ENCODE assay signal across 9 cellular contexts in the genomic region with DNA sequence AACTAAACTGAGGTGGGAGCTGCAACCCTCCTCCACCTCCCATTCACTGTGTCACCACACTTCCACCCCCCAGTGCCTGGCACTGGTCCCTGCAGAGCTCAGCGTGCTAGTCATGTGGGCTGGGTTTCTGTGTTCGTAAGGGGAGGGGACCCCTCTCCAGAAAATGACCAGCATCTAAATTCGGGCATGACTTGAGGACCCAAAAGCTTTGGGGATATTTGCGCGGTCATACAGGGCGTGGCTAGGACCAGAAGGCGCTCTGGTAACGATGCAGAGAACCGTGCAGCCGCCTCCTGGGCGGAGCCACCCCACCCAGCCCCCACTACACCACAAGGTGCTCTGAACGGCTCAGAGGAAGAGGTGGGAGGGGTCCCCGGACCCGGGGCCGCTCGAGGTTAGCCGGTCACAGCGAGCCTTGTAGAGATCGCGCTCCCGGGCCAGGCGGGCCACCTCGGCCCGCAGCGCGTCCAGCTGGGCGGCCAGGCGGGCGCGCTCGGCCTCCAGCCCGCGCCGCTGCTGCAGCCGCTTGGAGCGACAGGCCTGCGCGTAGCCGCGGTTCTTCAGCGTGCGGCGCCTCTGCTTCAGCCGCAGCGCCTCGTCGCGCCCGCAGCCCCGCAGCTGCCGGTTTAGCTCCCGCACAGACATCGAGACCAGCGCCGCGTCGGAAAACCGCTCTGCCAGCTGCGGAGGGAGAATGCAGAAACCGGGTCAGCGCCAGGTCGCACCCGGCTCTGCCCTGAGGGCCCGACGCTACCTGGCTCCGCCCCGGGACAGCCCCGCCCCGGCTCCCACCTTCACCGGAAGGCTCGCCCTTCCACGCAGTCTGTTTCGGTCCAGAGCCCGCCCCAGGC. TPM values are rescaled to one million over a fixed set of nuclear protein-coding genes. Genes with fewer than 3 reads are reported as not detected.
DNase-seq lines count a peak whose midpoint lies in the region; ATAC-seq and TF ChIP-seq lines count a peak whose summit lies in the region.
"Had no signal": no experiment of that assay in that cellular context is flagged by ENCODE, and none has a peak within 500 bp of the region (broad histone marks: within the 10 kb centered on the region; RNA-seq: fewer than 3 reads in every experiment).

No MANE protein-coding gene starts in this region.

- TF ChIP-seq POLR2A in ovary (IDR thresholded peaks at IDR 0.05) = no peak
- no peak for TF ChIP-seq POLR2A in tibial nerve (IDR thresholded peaks at IDR 0.05)

- no peak for TF ChIP-seq CTCF in glutamatergic neuron (IDR thresholded peaks at IDR 0.05; ENCODE audit: partially characterized antibody, unreplicated experiment)
- no peak for TF ChIP-seq CTCF in ovary (IDR thresholded peaks at IDR 0.05)
- TF ChIP-seq CTCF in tibial nerve (IDR thresholded peaks at IDR 0.05) = no peak

- H3K4me3 ChIP-seq in ovary (peak overlapping the region; percentile 50), tibial nerve (peak overlapping the region; percentile 32 to 67 (median 50))

- H3K27me3 ChIP-seq in ovary (no peaks in the 10 kb centered on the region), tibial nerve (peaks cover 0 to 40% of the 10 kb centered on the region in 2 donors)

- peak; percentile 87 for ATAC-seq in GM19467 (IDR thresholded peaks at IDR 0.05; ENCODE audit: unreplicated experiment)

- H3K27ac ChIP-seq in ovary = no peak overlapping the region
- peak overlapping the region in 2 of 4 donors; percentile 53 to 82 for H3K27ac ChIP-seq in tibial nerve
- H3K27ac ChIP-seq: epithelial cell of prostate had no signal

- DNase-seq in D341Med (ENCODE audit: low spot score) = peak; percentile 86
- peak; percentile 48 for DNase-seq in HK-2 (ENCODE audit: unreplicated experiment)
- DNase-seq in RPMI8226 = peak; percentile 77
- peak; percentile 11 to 69 (median 34) for DNase-seq in activated naive CD4-positive, alpha-beta T cell (lab: John Stamatoyannopoulos, UW)
- DNase-seq in glutamatergic neuron = peak; percentile 87
- DNase-seq in ovary = peak in 4 of 5 donors; percentile 25 to 54 (median 40)
- DNase-seq in tibial nerve (ENCODE audit: low spot score in 2 of 2) = no peak

- H3K4me1 ChIP-seq in ovary (ENCODE audit: insufficient read depth) (no peaks in the 10 kb centered on the region), tibial nerve (peaks cover 0 to 14% (median 3%) of the 10 kb centered on the region in 4 donors)

- H3K36me3 ChIP-seq in ovary = no peaks in the 10 kb centered on the region
- H3K36me3 ChIP-seq in tibial nerve = no peaks in the 10 kb centered on the region

- H3K27ac Mint-ChIP-seq in glutamatergic neuron (ENCODE audit: unreplicated experiment) = peak overlapping the region; percentile 100

- 0 to 1% (median 0%) methylated on average over 50 to 74 of the region's 74 CpGs for WGBS in ovary, 3 donors
- 0% methylated on average over 20 to 56 of the region's 74 CpGs for WGBS in tibial nerve, 2 donors

- H3K36me3 Mint-ChIP-seq in glutamatergic neuron (ENCODE audit: unreplicated experiment) = peaks cover 4% of the 10 kb centered on the region

- intact Hi-C loops in ovary (cut with DNase I) = no loop called here

- H3K27me3 Mint-ChIP-seq in glutamatergic neuron (ENCODE audit: unreplicated experiment) = peaks cover 29% of the 10 kb centered on the region

- H3K4me1 Mint-ChIP-seq in glutamatergic neuron (ENCODE audit: low read depth, unreplicated experiment) = peaks cover 59% of the 10 kb centered on the region

- H3K9me3 Mint-ChIP-seq in glutamatergic neuron (ENCODE audit: unreplicated experiment) = peaks cover 34% of the 10 kb centered on the region

- H3K9me3 ChIP-seq in ovary (no peaks in the 10 kb centered on the region), tibial nerve (no peaks in the 10 kb centered on the region)

- TF ChIP-seq EP300 in ovary (IDR thresholded peaks at IDR 0.05) (no peak), tibial nerve (IDR thresholded peaks at IDR 0.05) (no peak)

- H3K4me3 Mint-ChIP-seq in glutamatergic neuron (ENCODE audit: unreplicated experiment) = peak overlapping the region; percentile 94

RNA-seq across cellular contexts. Expression of a gene that starts 9.8 kb away (rescaled TPM):
- total RNA-seq in glutamatergic neuron (ENCODE audit: unreplicated experiment) (0.44 TPM), ovary (under 1 TPM in 1 of 7 donors, not detected in 6; 0.71 TPM), tibial nerve (not detected)
- under 1 TPM; 0.08 to 0.55 TPM for polyA plus RNA-seq in ovary

RNA-seq across cellular contexts. Expression of a gene that starts 13.0 kb away (rescaled TPM):
- total RNA-seq in glutamatergic neuron (ENCODE audit: unreplicated experiment) (99.9 TPM), ovary (10 to 100 TPM in 1 of 7 donors, 1 to 10 TPM in 6; 2.4 to 66.8 (median 5.4) TPM), tibial nerve (10 to 100 TPM; 28.9 to 49.2 (median 34.3) TPM)
- 1 to 10 TPM; 3.1 to 5.6 TPM for polyA plus RNA-seq in ovary

RNA-seq across cellular contexts. Expression of a gene that starts 29.3 kb away (rescaled TPM):
- total RNA-seq in glutamatergic neuron (ENCODE audit: unreplicated experiment) = 108 TPM
- 1 to 10 TPM in 1 of 7 donors, under 1 TPM in 5, not detected in 1; 0.08 to 1.3 (median 0.37) TPM for total RNA-seq in ovary
- polyA plus RNA-seq in ovary = under 1 TPM; 0.08 to 0.10 TPM
- under 1 TPM in 3 of 4 donors, not detected in 1; 0.42 to 0.60 (median 0.44) TPM for total RNA-seq in tibial nerve

RNA-seq across cellular contexts. Expression of a gene that starts 33.5 kb away (rescaled TPM):
- total RNA-seq in glutamatergic neuron (ENCODE audit: unreplicated experiment) (54.1 TPM), ovary (10 to 100 TPM; 34.7 to 71.4 (median 51.5) TPM), tibial nerve (100 to 1,000 TPM in 2 of 4 donors, 10 to 100 TPM in 2; 68.9 to 126 (median 98.9) TPM)
- polyA plus RNA-seq in ovary = 10 to 100 TPM; 38.7 to 62.4 TPM

RNA-seq across cellular contexts. Expression of a gene that starts 33.6 kb away (rescaled TPM):
- 3.7 TPM for total RNA-seq in glutamatergic neuron (ENCODE audit: unreplicated experiment)
- total RNA-seq in ovary = 1 to 10 TPM; 1.0 to 4.1 (median 2.8) TPM
- polyA plus RNA-seq in ovary = 1 to 10 TPM in 1 of 2 donors, under 1 TPM in 1; 0.78 to 2.8 TPM
- 1 to 10 TPM; 4.8 to 7.0 (median 5.9) TPM for total RNA-seq in tibial nerve

Comparison
In these comparisons a context has a peak if more than half of its experiments do, and no peak if none do; other contexts are left out.
1. DNase-seq: peak in D341Med (single experiment), HK-2 (single experiment), RPMI8226 (single experiment), activated naive CD4-positive, alpha-beta T cell (4 of 4), glutamatergic neuron (single experiment) and ovary (4 of 5); none in tibial nerve (0 of 2).
2. RNA of a gene that starts 29.3 kb away (total RNA-seq): 108 TPM in glutamatergic neuron (single experiment); 0.42 to 0.60 TPM in tibial nerve and 0.08 to 1.3 TPM in ovary; every median in the first group is over 10 times any median in the second.